ENCODE assay signal across 19 cellular contexts in genomic region chr7:127887631-127888030, GRCh38.
DNase-seq lines count a peak whose midpoint lies in the region; ATAC-seq and TF ChIP-seq lines count a peak whose summit lies in the region.
"Had no signal": no experiment of that assay in that cellular context is flagged by ENCODE, and none has a peak within 500 bp of the region (broad histone marks: within the 10 kb centered on the region; RNA-seq: fewer than 3 reads in every experiment).

No MANE protein-coding gene starts in this region.

- no peak overlapping the region for H3K4ac ChIP-seq in IMR-90 (ENCODE audit: low read depth, low read length)

- H3K9ac ChIP-seq in IMR-90 (ENCODE audit: low read depth, low read length): no peak overlapping the region
- H3K9ac ChIP-seq: BLaER1 had no signal

- H3K4me2 ChIP-seq in IMR-90 (ENCODE audit: low read depth, low read length): no peak overlapping the region
- H3K4me2 ChIP-seq: BLaER1 had no signal

- H3K79me1 ChIP-seq in IMR-90 (ENCODE audit: low read depth in 1 of 2, low read length in 2 of 2): peaks cover 39 to 79% of the 10 kb centered on the region in 2 experiments

- H2AFZ ChIP-seq in IMR-90 (replicated peaks; ENCODE audit: low read length, poor library complexity): no peak overlapping the region

- no peak for TF ChIP-seq CTCF in IMR-90 (conservative IDR thresholded peaks at IDR 0.05; ENCODE audit: low read depth, low read length)

- H2AK5ac ChIP-seq in IMR-90 (ENCODE audit: low read depth, low read length): no peak overlapping the region

- POLR2A ChIA-PET in IMR-90 (lab: Charles Lee; ENCODE audit: unreplicated experiment): no interaction called here

- no peaks in the 10 kb centered on the region for H3K9me3 ChIP-seq in IMR-90 (ENCODE audit: control insufficient read depth, insufficient read depth, low read length)
- H3K9me3 ChIP-seq in mesodermal cell (ENCODE audit: control insufficient read depth, low read length): no peaks in the 10 kb centered on the region
- H3K9me3 ChIP-seq in MG63: no peaks in the 10 kb centered on the region
- H3K9me3 ChIP-seq: BLaER1, SJCRH30 had no signal

- no peak overlapping the region for H3K27ac ChIP-seq in IMR-90 (ENCODE audit: insufficient read depth, low read length)
- H3K27ac ChIP-seq in mesodermal cell (ENCODE audit: low read depth, low read length, severe bottlenecking): peak overlapping the region; percentile 6
- H3K27ac ChIP-seq: BLaER1, RWPE1, SJCRH30 had no signal

- no peak overlapping the region for H3K18ac ChIP-seq in IMR-90 (ENCODE audit: low read depth, low read length)

- no peak overlapping the region for H3K4me3 Mint-ChIP-seq in activated naive CD8-positive, alpha-beta T cell
- no peak overlapping the region for H3K4me3 Mint-ChIP-seq in activated naive CD8-positive, alpha-beta T cell treated with anti-CD3 and anti-CD28 coated beads, Interleukin-2, amount 50 U/mL, for 24 hours
- H3K4me3 Mint-ChIP-seq: CD8-positive, alpha-beta T cell had no signal

- peak overlapping the region; percentile 16; the same call in 1 of the 2 replicates for H3K14ac ChIP-seq in IMR-90 (replicated peaks; ENCODE audit: low read depth, low read length)

- ATAC-seq in activated naive CD8-positive, alpha-beta T cell treated with anti-CD3 and anti-CD28 coated beads, Interleukin-2, amount 50 U/mL, for 24 hours: no peak
- ATAC-seq in IMR-90 (ENCODE audit: low read depth): no peak
- ATAC-seq in GM18511 (IDR thresholded peaks at IDR 0.05; ENCODE audit: unreplicated experiment): no peak
- ATAC-seq: CD8-positive, alpha-beta T cell; PC-3 had no signal

- H2BK5ac ChIP-seq in IMR-90 (ENCODE audit: low read depth, low read length, poor library complexity, severe bottlenecking): no peak overlapping the region

- H3K23ac ChIP-seq in IMR-90 (ENCODE audit: low read depth, low read length): no peak overlapping the region

- peaks cover 23% of the 10 kb centered on the region for H3K4me1 ChIP-seq in IMR-90 (ENCODE audit: control insufficient read depth, insufficient read depth, low read length)
- H3K4me1 ChIP-seq in mesodermal cell (ENCODE audit: control insufficient read depth, insufficient read depth, low read length, poor library complexity, severe bottlenecking): peaks cover 59% of the 10 kb centered on the region

- dilution Hi-C loops in IMR-90 (cut with HindIII; ENCODE audit: low sequenced_read_pairs, unreplicated experiment): no loop called here

- CTCF ChIA-PET in IMR-90 (lab: Yijun Ruan, JAX): no interaction called here

- no peak overlapping the region for H4K91ac ChIP-seq in IMR-90 (ENCODE audit: insufficient read depth, low read depth, low read length)

- no peak for TF ChIP-seq RAD21 in IMR-90 (IDR thresholded peaks at IDR 0.05; ENCODE audit: low read length)

- no peak for DNase-seq in activated naive CD8-positive, alpha-beta T cell treated with anti-CD3 and anti-CD28 coated beads, Interleukin-2, amount 50 U/mL, for 24 hours
- no peak for DNase-seq in IMR-90
- peak; percentile 89 for DNase-seq in cerebellar cortex (ENCODE audit: low spot score)
- DNase-seq in DMS79 (lab: John Stamatoyannopoulos, UW): no peak
- DNase-seq in MG63: no peak
- DNase-seq: CD8-positive, alpha-beta T cell; Karpas-422; NCI-H1105 treated with DMSO at 0.1 percent for 48 hours; NCI-H1694 treated with DMSO at 0.1 percent for 48 hours; NCI-H2107; NCI-H345; NCI-H526; PC-3; SJCRH30 had no signal

- H4K20me1 ChIP-seq in IMR-90 (ENCODE audit: insufficient read depth, low read length): peaks cover 54% of the 10 kb centered on the region

- H4K8ac ChIP-seq in IMR-90 (ENCODE audit: low read depth in 2 of 2, low read length in 2 of 2): no peak overlapping the region

- H3K36me3 ChIP-seq in IMR-90 (ENCODE audit: control insufficient read depth, insufficient read depth, low read length) (peaks cover 14% of the 10 kb centered on the region), mesodermal cell (ENCODE audit: control insufficient read depth, insufficient read depth, low read length) (peaks cover 30% of the 10 kb centered on the region), MG63 (peaks cover 12% of the 10 kb centered on the region)

- BruUV-seq in IMR-90 (replicated peaks; lab: Mats Ljungman, UMichigan): no TSS peak

- intact Hi-C loops in IMR-90 (cut with micrococcal nuclease): no loop called here

- H2BK120ac ChIP-seq in IMR-90 (ENCODE audit: low read depth, low read length): no peak overlapping the region

- H3K27me3 Mint-ChIP-seq in activated naive CD8-positive, alpha-beta T cell: no peaks in the 10 kb centered on the region
- no peaks in the 10 kb centered on the region for H3K27me3 Mint-ChIP-seq in activated naive CD8-positive, alpha-beta T cell treated with anti-CD3 and anti-CD28 coated beads, Interleukin-2, amount 50 U/mL, for 24 hours

- peaks cover 41% of the 10 kb centered on the region for H3K9me1 ChIP-seq in IMR-90 (ENCODE audit: insufficient read depth, low read length)

- H3K4me3 ChIP-seq in IMR-90 (ENCODE audit: insufficient read depth, low read depth, low read length): no peak overlapping the region
- no peak overlapping the region for H3K4me3 ChIP-seq in mesodermal cell (ENCODE audit: extremely low read depth, insufficient read depth, low read length, poor library complexity, severe bottlenecking)
- no peak overlapping the region for H3K4me3 ChIP-seq in MG63
- H3K4me3 ChIP-seq: BLaER1, SJCRH30 had no signal

- no peaks in the 10 kb centered on the region for H3K9me3 Mint-ChIP-seq in activated naive CD8-positive, alpha-beta T cell (ENCODE audit: low read depth)
- no peaks in the 10 kb centered on the region for H3K9me3 Mint-ChIP-seq in activated naive CD8-positive, alpha-beta T cell treated with anti-CD3 and anti-CD28 coated beads, Interleukin-2, amount 50 U/mL, for 24 hours
- H3K9me3 Mint-ChIP-seq: CD8-positive, alpha-beta T cell had no signal

- in situ Hi-C loops in IMR-90 (cut with MboI; ENCODE audit: low sequenced_read_pairs): no loop called here

- H3K36me3 Mint-ChIP-seq in activated naive CD8-positive, alpha-beta T cell: peaks cover 46% of the 10 kb centered on the region
- H3K36me3 Mint-ChIP-seq in activated naive CD8-positive, alpha-beta T cell treated with anti-CD3 and anti-CD28 coated beads, Interleukin-2, amount 50 U/mL, for 24 hours (ENCODE audit: low read depth): peaks cover 56% of the 10 kb centered on the region

- peaks cover 10% of the 10 kb centered on the region for H3K4me1 Mint-ChIP-seq in activated naive CD8-positive, alpha-beta T cell (ENCODE audit: low read depth)
- peaks cover 19% of the 10 kb centered on the region for H3K4me1 Mint-ChIP-seq in activated naive CD8-positive, alpha-beta T cell treated with anti-CD3 and anti-CD28 coated beads, Interleukin-2, amount 50 U/mL, for 24 hours

- H3K56ac ChIP-seq in IMR-90 (ENCODE audit: extremely low read depth, insufficient read depth, low read length): no peak overlapping the region

- peak overlapping the region; percentile 10 for H3K27ac Mint-ChIP-seq in activated naive CD8-positive, alpha-beta T cell
- H3K27ac Mint-ChIP-seq in activated naive CD8-positive, alpha-beta T cell treated with anti-CD3 and anti-CD28 coated beads, Interleukin-2, amount 50 U/mL, for 24 hours: no peak overlapping the region
- H3K27ac Mint-ChIP-seq: CD8-positive, alpha-beta T cell had no signal

- no peak overlapping the region for H2BK20ac ChIP-seq in IMR-90 (ENCODE audit: low read depth, low read length)

- H2BK15ac ChIP-seq in IMR-90 (ENCODE audit: low read depth, low read length): no peak overlapping the region

- H4K5ac ChIP-seq in IMR-90 (ENCODE audit: low read depth, low read length): no peak overlapping the region

- no peak for TF ChIP-seq POLR2A in IMR-90 (IDR thresholded peaks at IDR 0.05; ENCODE audit: low read depth, low read length)

- WGBS in IMR-90 (ENCODE audit: extremely low coverage in 2 of 2, insufficient read length in 1 of 2), 2 experiments: 86% methylated on average over 1 of the region's 3 CpGs; no CpG with 5 or more reads in 1 of the 2 experiments
- 85 to 90% methylated on average over 2 to 3 of the region's 3 CpGs for WGBS in mesodermal cell (ENCODE audit: insufficient coverage in 2 of 2), 2 experiments

- no peak overlapping the region for H2AK9ac ChIP-seq in IMR-90 (replicated peaks; ENCODE audit: low read depth, low read length, poor library complexity)

- H3K27me3 ChIP-seq in IMR-90 (ENCODE audit: control insufficient read depth, insufficient read depth, low read length) (no peaks in the 10 kb centered on the region), MG63 (no peaks in the 10 kb centered on the region)
- H3K27me3 ChIP-seq: BLaER1, SJCRH30 had no signal

TF ChIP-seq in IMR-90, 13 proteins besides CTCF, POLR2A, EP300 and RAD21:
- TF ChIP-seq RCOR1 (IDR thresholded peaks at IDR 0.05; ENCODE audit: insufficient replicate concordance, low read length): no peak
- peak; percentile 65 for TF ChIP-seq MAFK (IDR thresholded peaks at IDR 0.05; ENCODE audit: low read depth, low read length)
- no peak for TF ChIP-seq MXI1 (IDR thresholded peaks at IDR 0.05; ENCODE audit: borderline replicate concordance, low read depth, low read length)
